ENCODE assay signal across 9 cellular contexts in the genomic region with DNA sequence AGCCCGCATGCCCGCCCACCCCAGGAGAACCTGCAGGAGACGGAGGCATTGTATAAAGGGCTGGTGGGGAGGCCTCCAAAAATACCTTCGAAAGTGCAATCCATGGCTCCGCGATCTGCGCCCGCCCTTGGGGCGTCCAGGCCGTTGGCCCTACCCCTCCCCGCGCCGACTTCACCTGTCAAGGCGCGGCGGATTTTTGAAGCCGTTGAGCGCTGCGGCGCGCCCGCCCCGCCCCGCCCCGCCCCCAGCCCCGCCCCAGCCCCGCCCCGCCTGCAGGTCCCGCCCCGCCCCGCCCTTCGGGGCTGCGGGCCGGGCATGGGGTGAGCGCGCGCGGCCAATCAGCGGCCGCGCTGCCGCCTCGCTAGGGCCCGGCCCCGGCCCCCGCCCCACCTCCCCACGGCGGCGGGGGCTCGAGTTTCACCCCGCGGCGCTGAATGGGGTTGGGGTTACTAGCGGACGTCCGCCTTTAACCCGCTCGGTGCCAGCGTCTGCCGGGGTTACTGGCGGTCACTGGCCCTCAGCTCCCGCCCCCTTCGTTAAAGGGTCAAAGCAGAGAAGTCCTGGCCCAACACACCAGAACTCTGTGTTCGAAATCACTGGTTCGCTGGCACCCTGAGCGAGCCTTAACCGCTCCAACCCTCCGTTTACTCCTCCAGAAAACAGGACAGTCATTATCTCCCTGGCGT. TPM values are rescaled to one million over a fixed set of nuclear protein-coding genes. Genes with fewer than 3 reads are reported as not detected.
A peak's percentile ranks its signal among the peaks of the same experiment; 100 is the strongest.
DNase-seq lines count a peak whose midpoint lies in the region; ATAC-seq, FAIRE-seq and TF ChIP-seq lines count a peak whose summit lies in the region.
"Had no signal": no experiment of that assay in that cellular context is flagged by ENCODE, and none has a peak within 500 bp of the region (broad histone marks: within the 10 kb centered on the region; RNA-seq: fewer than 3 reads in every experiment).

No MANE protein-coding gene starts in this region.

- POLR2A ChIA-PET in activated CD4-positive, alpha-beta memory T cell treated with anti-CD3 and anti-CD28 coated beads, Interleukin-2, amount 10 ng/mL, durations not matched to agents 7 days and 5 days (lab: Charles Lee) = interaction anchor here (0.7 to 13.9 kb wide), 9 partner anchors 10 to 112 kb away, joined by 3 to 322 read pairs (median 13); partner anchors contain the start of gene SREBF1

- H3K9me3 Mint-ChIP-seq in CD14-positive monocyte (peaks cover 0 to 2% (median 0%) of the 10 kb centered on the region in 7 donors), memory B cell (no peaks in the 10 kb centered on the region)
- no peaks in the 10 kb centered on the region for H3K9me3 Mint-ChIP-seq in activated CD4-positive, alpha-beta memory T cell treated with anti-CD3 and anti-CD28 coated beads, Interleukin-2, amount 10 ng/mL, durations not matched to agents 7 days and 5 days

- H3K27ac Mint-ChIP-seq in CD14-positive monocyte = peak overlapping the region; percentile 64 to 93 (median 87)
- peak overlapping the region; percentile 95 for H3K27ac Mint-ChIP-seq in activated CD4-positive, alpha-beta memory T cell treated with anti-CD3 and anti-CD28 coated beads, Interleukin-2, amount 10 ng/mL, durations not matched to agents 7 days and 5 days
- H3K27ac Mint-ChIP-seq in memory B cell = peak overlapping the region; percentile 74

- H3K4me1 Mint-ChIP-seq in CD14-positive monocyte (peaks cover 68% of the 10 kb centered on the region), memory B cell (peaks cover 34% of the 10 kb centered on the region)
- peaks cover 93% of the 10 kb centered on the region for H3K4me1 Mint-ChIP-seq in activated CD4-positive, alpha-beta memory T cell treated with anti-CD3 and anti-CD28 coated beads, Interleukin-2, amount 10 ng/mL, durations not matched to agents 7 days and 5 days

- DNase-seq in CD14-positive monocyte (ENCODE audit: low spot score) = peak; percentile 76
- DNase-seq in GM19239 (ENCODE audit: insufficient read length, low spot score) = peak; percentile 98
- peak; percentile 78 for DNase-seq in NCI-H748 treated with DMSO at 0.1 percent for 48 hours (lab: John Stamatoyannopoulos, UW)
- DNase-seq in activated CD4-positive, alpha-beta memory T cell treated with anti-CD3 and anti-CD28 coated beads, Interleukin-2, amount 10 ng/mL, durations not matched to agents 7 days and 5 days = peak; percentile 90
- DNase-seq in effector CD4-positive, alpha-beta T cell = peak; percentile 73
- DNase-seq in memory B cell (ENCODE audit: low spot score in 2 of 2) = peak; percentile 68 to 78
- peak; percentile 48 for DNase-seq in stimulated activated CD8-positive, alpha-beta memory T cell treated with anti-CD3 and anti-CD28 coated beads, Interleukin-12 subunit alpha, Interleukin-12 subunit beta, amount 100 ng/mL, for 1 hour (ENCODE audit: low read depth)

- peak overlapping the region; percentile 76 to 87 for H3K4me3 Mint-ChIP-seq in CD14-positive monocyte
- H3K4me3 Mint-ChIP-seq in activated CD4-positive, alpha-beta memory T cell treated with anti-CD3 and anti-CD28 coated beads, Interleukin-2, amount 10 ng/mL, durations not matched to agents 7 days and 5 days = peak overlapping the region; percentile 76
- H3K4me3 Mint-ChIP-seq in memory B cell = peak overlapping the region; percentile 81

- peak; percentile 72 for ATAC-seq in HG03442 (IDR thresholded peaks at IDR 0.05; ENCODE audit: unreplicated experiment)
- peak; percentile 90 for ATAC-seq in memory B cell (ENCODE audit: low read depth)

- TF ChIP-seq CTCF in CD14-positive monocyte (IDR thresholded peaks at IDR 0.05) = no peak

- H3K36me3 Mint-ChIP-seq in CD14-positive monocyte = peaks cover 35 to 43% of the 10 kb centered on the region in 2 donors
- H3K36me3 Mint-ChIP-seq in activated CD4-positive, alpha-beta memory T cell treated with anti-CD3 and anti-CD28 coated beads, Interleukin-2, amount 10 ng/mL, durations not matched to agents 7 days and 5 days (ENCODE audit: low read depth) = peaks cover 60% of the 10 kb centered on the region
- H3K36me3 Mint-ChIP-seq in memory B cell = peaks cover 4% of the 10 kb centered on the region

- CTCF ChIA-PET in activated CD4-positive, alpha-beta memory T cell treated with anti-CD3 and anti-CD28 coated beads, Interleukin-2, amount 10 ng/mL, durations not matched to agents 7 days and 5 days (lab: Charles Lee) = no interaction called here

- intact Hi-C loops in CD14-positive monocyte (cut with micrococcal nuclease) = loop anchor here in 1 of 2 donors (2.0 kb wide), 1 partner anchor 15 kb away; no protein-coding TSS in a partner anchor

- H3K27me3 Mint-ChIP-seq in CD14-positive monocyte (ENCODE audit: low read depth in 3 of 3) (peaks cover 0 to 9% (median 5%) of the 10 kb centered on the region in 3 donors), memory B cell (no peaks in the 10 kb centered on the region)
- H3K27me3 Mint-ChIP-seq in activated CD4-positive, alpha-beta memory T cell treated with anti-CD3 and anti-CD28 coated beads, Interleukin-2, amount 10 ng/mL, durations not matched to agents 7 days and 5 days = no peaks in the 10 kb centered on the region

- FAIRE-seq in GM19239 (lab: Jason Lieb, UNC) = peak; percentile 89
- FAIRE-seq: colon had no signal

RNA-seq across cellular contexts. Expression of gene SREBF1, which starts 13.2 kb away (rescaled TPM):
- 10 to 100 TPM in 1 of 2 donors, 1 to 10 TPM in 1; 7.6 to 10.5 TPM for polyA plus RNA-seq in CD14-positive monocyte
- total RNA-seq in activated CD4-positive, alpha-beta memory T cell treated with anti-CD3 and anti-CD28 coated beads, Interleukin-2, amount 10 ng/mL, durations not matched to agents 7 days and 5 days = 100 to 1,000 TPM; 177 to 186 TPM

Comparison
In these comparisons a context has a peak if more than half of its experiments do, and no peak if none do; other contexts are left out.
1. Peak in every context shown above with its lines: DNase-seq and ATAC-seq.
2. DNase-seq: peak in every context shown above with its lines; median percentile 98 in GM19239; 90 in activated CD4-positive, alpha-beta memory T cell treated with anti-CD3 and anti-CD28 coated beads, Interleukin-2, amount 10 ng/mL, durations not matched to agents 7 days and 5 days; 78 in NCI-H748 treated with DMSO at 0.1 percent for 48 hours; 76 in CD14-positive monocyte; 73 in effector CD4-positive, alpha-beta T cell; 73 in memory B cell; 48 in stimulated activated CD8-positive, alpha-beta memory T cell treated with anti-CD3 and anti-CD28 coated beads, Interleukin-12 subunit alpha, Interleukin-12 subunit beta, amount 100 ng/mL, for 1 hour.